ENCODE assay signal across 12 cellular contexts in genomic region chr1:43557744-43558245, GRCh38. TPM values are rescaled to one million over a fixed set of nuclear protein-coding genes. Genes with fewer than 3 reads are reported as not detected.
A peak's percentile ranks its signal among the peaks of the same experiment; 100 is the strongest.
DNase-seq lines count a peak whose midpoint lies in the region; ATAC-seq and TF ChIP-seq lines count a peak whose summit lies in the region.
"Had no signal": no experiment of that assay in that cellular context is flagged by ENCODE, and none has a peak within 500 bp of the region (broad histone marks: within the 10 kb centered on the region; RNA-seq: fewer than 3 reads in every experiment).

No MANE protein-coding gene starts in this region.

- H3K4me3 ChIP-seq in MG63 (no peak overlapping the region), body of pancreas (no peak overlapping the region), thyroid gland (replicated peaks in 1 of 3) (no peak overlapping the region), breast epithelium (no peak overlapping the region)

- WGBS in body of pancreas, 2 donors, result 65 to 79% methylated on average over 3 to 9 of the region's 9 CpGs
- WGBS in thyroid gland, 2 donors, result 56 to 57% methylated on average over 8 to 9 of the region's 9 CpGs

- no peak for TF ChIP-seq POLR2A in body of pancreas (IDR thresholded peaks at IDR 0.05)
- TF ChIP-seq POLR2A in thyroid gland (IDR thresholded peaks at IDR 0.05), result no peak
- TF ChIP-seq POLR2A in breast epithelium (IDR thresholded peaks at IDR 0.05), result no peak

- no peak overlapping the region for H3K4me3 Mint-ChIP-seq in naive thymus-derived CD8-positive, alpha-beta T cell
- no peak overlapping the region for H3K4me3 Mint-ChIP-seq in activated naive CD4-positive, alpha-beta T cell treated with anti-CD3 and anti-CD28 coated beads for 36 hours
- no peak overlapping the region for H3K4me3 Mint-ChIP-seq in activated T-cell treated with anti-CD3 and anti-CD28 coated beads, Interleukin-2, amount 50 U/mL, for 72 hours

- H3K9me3 Mint-ChIP-seq in naive thymus-derived CD8-positive, alpha-beta T cell, result no peaks in the 10 kb centered on the region
- H3K9me3 Mint-ChIP-seq in activated naive CD4-positive, alpha-beta T cell treated with anti-CD3 and anti-CD28 coated beads for 36 hours, result no peaks in the 10 kb centered on the region
- no peaks in the 10 kb centered on the region for H3K9me3 Mint-ChIP-seq in activated T-cell treated with anti-CD3 and anti-CD28 coated beads, Interleukin-2, amount 50 U/mL, for 72 hours

- peaks cover 33% of the 10 kb centered on the region for H3K4me1 ChIP-seq in body of pancreas
- H3K4me1 ChIP-seq in thyroid gland, result peaks cover 16 to 35% of the 10 kb centered on the region in 2 donors
- peaks cover 0 to 6% of the 10 kb centered on the region in 2 donors for H3K4me1 ChIP-seq in breast epithelium

- peaks cover 0 to 8% (median 4%) of the 10 kb centered on the region in 4 donors for H3K4me1 Mint-ChIP-seq in naive thymus-derived CD8-positive, alpha-beta T cell
- H3K4me1 Mint-ChIP-seq in activated naive CD4-positive, alpha-beta T cell treated with anti-CD3 and anti-CD28 coated beads for 36 hours (ENCODE audit: low read depth), result no peaks in the 10 kb centered on the region
- H3K4me1 Mint-ChIP-seq in activated T-cell treated with anti-CD3 and anti-CD28 coated beads, Interleukin-2, amount 50 U/mL, for 72 hours (ENCODE audit: low read depth), result peaks cover 10% of the 10 kb centered on the region

- no peak for TF ChIP-seq CTCF in body of pancreas (IDR thresholded peaks at IDR 0.05)
- TF ChIP-seq CTCF in thyroid gland (IDR thresholded peaks at IDR 0.05), result no peak
- TF ChIP-seq CTCF in breast epithelium (IDR thresholded peaks at IDR 0.05), result no peak

- H3K36me3 ChIP-seq in MG63, result no peaks in the 10 kb centered on the region; the same call in 1 of the 2 replicates
- no peaks in the 10 kb centered on the region for H3K36me3 ChIP-seq in body of pancreas (replicated peaks in 1 of 2; ENCODE audit: insufficient read depth in 1 of 2, low read depth in 2 of 2)
- H3K36me3 ChIP-seq in thyroid gland, result no peaks in the 10 kb centered on the region
- no peaks in the 10 kb centered on the region for H3K36me3 ChIP-seq in breast epithelium

- H3K27ac Mint-ChIP-seq in naive thymus-derived CD8-positive, alpha-beta T cell, result no peak overlapping the region
- no peak overlapping the region for H3K27ac Mint-ChIP-seq in activated naive CD4-positive, alpha-beta T cell treated with anti-CD3 and anti-CD28 coated beads for 36 hours
- H3K27ac Mint-ChIP-seq in activated T-cell treated with anti-CD3 and anti-CD28 coated beads, Interleukin-2, amount 50 U/mL, for 72 hours, result no peak overlapping the region

- POLR2A ChIA-PET in naive thymus-derived CD8-positive, alpha-beta T cell (lab: Charles Lee), result no interaction called here

- peak; percentile 17 for DNase-seq in MG63
- DNase-seq in body of pancreas, result peak in 3 of 4 donors; percentile 43 to 50 (median 49)
- DNase-seq in left kidney (ENCODE audit: low read depth, low spot score), result peak; percentile 55
- peak; percentile 39 to 44 for DNase-seq in thyroid gland
- no peak for DNase-seq in naive thymus-derived CD8-positive, alpha-beta T cell
- no peak for DNase-seq in activated naive CD4-positive, alpha-beta T cell treated with anti-CD3 and anti-CD28 coated beads for 36 hours
- no peak for DNase-seq in breast epithelium (ENCODE audit: low spot score in 2 of 2)
- DNase-seq in activated T-cell treated with anti-CD3 and anti-CD28 coated beads, Interleukin-2, amount 50 U/mL, for 72 hours, result no peak
- DNase-seq: activated CD4-positive, CD25-positive, alpha-beta regulatory T cell treated with anti-CD3 and anti-CD28 coated beads, Interleukin-2, amount 50 U/mL, for 72 hours; activated naive CD4-positive, alpha-beta T cell treated with anti-CD3 and anti-CD28 coated beads, Interleukin-2, amount 50 U/mL, for 16 hours; GF-D8 had no signal

- CTCF ChIA-PET in activated naive CD4-positive, alpha-beta T cell treated with anti-CD3 and anti-CD28 coated beads for 36 hours (lab: Charles Lee), result interaction anchor here (1.3 kb wide), 1 partner anchor 12 kb away, joined by 5 read pairs; no protein-coding TSS in a partner anchor

- H3K27me3 Mint-ChIP-seq in naive thymus-derived CD8-positive, alpha-beta T cell, result peaks cover 0 to 3% (median 1%) of the 10 kb centered on the region in 5 donors
- H3K27me3 Mint-ChIP-seq in activated naive CD4-positive, alpha-beta T cell treated with anti-CD3 and anti-CD28 coated beads for 36 hours (ENCODE audit: low read depth), result no peaks in the 10 kb centered on the region
- H3K27me3 Mint-ChIP-seq in activated T-cell treated with anti-CD3 and anti-CD28 coated beads, Interleukin-2, amount 50 U/mL, for 72 hours (ENCODE audit: low read depth), result no peaks in the 10 kb centered on the region

- no peak for ATAC-seq in body of pancreas
- no peak for ATAC-seq in naive thymus-derived CD8-positive, alpha-beta T cell
- no peak for ATAC-seq in activated T-cell treated with anti-CD3 and anti-CD28 coated beads, Interleukin-2, amount 50 U/mL, for 72 hours (replicated peaks in 1 of 2)
- ATAC-seq: Panc1 had no signal

- intact Hi-C loops in body of pancreas (cut with DNase I), result no loop called here
- intact Hi-C loops in thyroid gland (cut with DNase I), result no loop called here
- intact Hi-C loops in activated naive CD4-positive, alpha-beta T cell treated with anti-CD3 and anti-CD28 coated beads for 36 hours (cut with micrococcal nuclease), result no loop called here
- intact Hi-C loops in breast epithelium (cut with DNase I; ENCODE audit: low total_unique reads), result no loop called here

- H3K27ac ChIP-seq in body of pancreas (peak overlapping the region in 1 of 4 donors; percentile 39), thyroid gland (peak overlapping the region in 1 of 3 donors; percentile 48), breast epithelium (peak overlapping the region in 1 of 2 donors; percentile 38)

- no peaks in the 10 kb centered on the region for H3K36me3 Mint-ChIP-seq in naive thymus-derived CD8-positive, alpha-beta T cell
- no peaks in the 10 kb centered on the region for H3K36me3 Mint-ChIP-seq in activated naive CD4-positive, alpha-beta T cell treated with anti-CD3 and anti-CD28 coated beads for 36 hours (ENCODE audit: low read depth)
- no peaks in the 10 kb centered on the region for H3K36me3 Mint-ChIP-seq in activated T-cell treated with anti-CD3 and anti-CD28 coated beads, Interleukin-2, amount 50 U/mL, for 72 hours (ENCODE audit: insufficient read depth in 2 of 2)

- H3K27me3 ChIP-seq in MG63 (no peaks in the 10 kb centered on the region), body of pancreas (no peaks in the 10 kb centered on the region), thyroid gland (no peaks in the 10 kb centered on the region), breast epithelium (no peaks in the 10 kb centered on the region)

- no peaks in the 10 kb centered on the region for H3K9me3 ChIP-seq in MG63
- no peaks in the 10 kb centered on the region for H3K9me3 ChIP-seq in body of pancreas
- no peaks in the 10 kb centered on the region for H3K9me3 ChIP-seq in thyroid gland
- H3K9me3 ChIP-seq in breast epithelium, result no peaks in the 10 kb centered on the region

RNA-seq across cellular contexts. Expression of gene PTPRF, which starts 27.1 kb away (rescaled TPM):
- 28.5 and 33.0 TPM in 2 replicates for total RNA-seq in MG63 (2014; rRNA removed; shearing (Covaris generic); ENCODE audit: low replicate concordance)
- total RNA-seq in body of pancreas, result 10 to 100 TPM; 81.7 to 89.0 TPM
- total RNA-seq in thyroid gland, result 10 to 100 TPM; 53.2 to 80.6 (median 71.7) TPM
- under 1 TPM in 1 of 2 experiments, not detected in 1; 0.08 TPM for total RNA-seq in naive thymus-derived CD8-positive, alpha-beta T cell
- polyA plus RNA-seq in naive thymus-derived CD8-positive, alpha-beta T cell, result not detected
- 1 to 10 TPM; 1.0 to 2.3 TPM for total RNA-seq in activated naive CD4-positive, alpha-beta T cell treated with anti-CD3 and anti-CD28 coated beads for 36 hours
- total RNA-seq in breast epithelium, result 100 to 1,000 TPM; 109 to 149 (median 116) TPM
- 1 to 10 TPM; 2.2 to 6.2 TPM for total RNA-seq in activated T-cell treated with anti-CD3 and anti-CD28 coated beads, Interleukin-2, amount 50 U/mL, for 72 hours

Comparison
In these comparisons a context has a peak if more than half of its experiments do, and no peak if none do; other contexts are left out.
1. DNase-seq: peak in MG63 (single experiment), body of pancreas (3 of 4), left kidney (single experiment) and thyroid gland (2 of 2); none in naive thymus-derived CD8-positive, alpha-beta T cell (0 of 10), activated naive CD4-positive, alpha-beta T cell treated with anti-CD3 and anti-CD28 coated beads for 36 hours (single experiment), breast epithelium (0 of 2) and activated T-cell treated with anti-CD3 and anti-CD28 coated beads, Interleukin-2, amount 50 U/mL, for 72 hours (0 of 2).